9 cellular contexts compared by ENCODE assay signal in genomic region chr14:59028476-59029202, GRCh38.
DNase-seq lines count a peak whose midpoint lies in the region; TF ChIP-seq lines count a peak whose summit lies in the region.
"Had no signal": no experiment of that assay in that cellular context is flagged by ENCODE, and none has a peak within 500 bp of the region (broad histone marks: within the 10 kb centered on the region; RNA-seq: fewer than 3 reads in every experiment).

No MANE protein-coding gene starts in this region.

- H3K79me2 ChIP-seq in OCI-LY3 (ENCODE audit: low read length), result no peaks in the 10 kb centered on the region

- peak; percentile 6 for DNase-seq in NK-92 treated with Interleukin-12 subunit alpha and Interleukin-12 subunit beta, amount 100 ng/mL, for 24 hours (lab: John Stamatoyannopoulos, UW)
- DNase-seq in NK-92 (lab: John Stamatoyannopoulos, UW; ENCODE audit: unreplicated experiment), result no peak
- DNase-seq in H4 (ENCODE audit: low spot score), result peak; percentile 94
- DNase-seq in KBM-7, result peak; percentile 53
- DNase-seq in islet precursor cell, result peak; percentile 95
- DNase-seq in stimulated activated CD4-positive, alpha-beta T cell treated with anti-CD3 and anti-CD28 coated beads, Interleukin-15, amount 100 ng/mL, for 24 hours, result peak; percentile 54

- peak overlapping the region; percentile 13 to 85 (median 75) for H3K27ac Mint-ChIP-seq in brain
- H3K27ac Mint-ChIP-seq: CD4-positive, CD25-positive, alpha-beta regulatory T cell had no signal

- H2AFZ ChIP-seq in OCI-LY3 (ENCODE audit: low read depth, low read length), result peak overlapping the region; percentile 94

- H3K4me1 ChIP-seq in OCI-LY3 (ENCODE audit: low read length), result peaks cover 16% of the 10 kb centered on the region

- H3K36me3 Mint-ChIP-seq in brain, result no peaks in the 10 kb centered on the region
- H3K36me3 Mint-ChIP-seq: CD4-positive, CD25-positive, alpha-beta regulatory T cell had no signal

- no peaks in the 10 kb centered on the region for H3K9me3 ChIP-seq in OCI-LY3 (ENCODE audit: insufficient read depth, low read length)

- peaks cover 3 to 5% (median 4%) of the 10 kb centered on the region in 5 experiments for H3K9me3 Mint-ChIP-seq in brain

- TF ChIP-seq CTCF in OCI-LY3 (IDR thresholded peaks at IDR 0.05; ENCODE audit: low read depth, low read length) (peak; percentile 94), brain (conservative IDR thresholded peaks at IDR 0.05) (peak; percentile 82 to 88)

- peak overlapping the region; percentile 23 to 75 (median 38) for H3K4me3 Mint-ChIP-seq in brain
- H3K4me3 Mint-ChIP-seq: CD4-positive, CD25-positive, alpha-beta regulatory T cell had no signal

- peaks cover 23% of the 10 kb centered on the region for H3K4me1 Mint-ChIP-seq in brain

- H3K36me3 ChIP-seq in OCI-LY3 (replicated peaks; ENCODE audit: low read depth, low read length), result no peaks in the 10 kb centered on the region

- peak overlapping the region; percentile 70 for H3K4me2 ChIP-seq in OCI-LY3 (ENCODE audit: low read length)

- peak overlapping the region; percentile 64 for H3K4me3 ChIP-seq in OCI-LY3 (ENCODE audit: low read length)

- in situ Hi-C loops in KBM-7 (cut with MboI; ENCODE audit: low pct_unique_long_range_greater_than_20kb, low sequenced_read_pairs), result no loop called here

- peaks cover 6% of the 10 kb centered on the region for H3K27me3 Mint-ChIP-seq in brain
- H3K27me3 Mint-ChIP-seq: CD4-positive, CD25-positive, alpha-beta regulatory T cell had no signal

- peak overlapping the region; percentile 32 for H3K9ac ChIP-seq in OCI-LY3 (ENCODE audit: low read length)

- no peak overlapping the region for H3K27ac ChIP-seq in OCI-LY3 (ENCODE audit: low read length)

- H4K20me1 ChIP-seq in OCI-LY3 (ENCODE audit: insufficient read depth, low read length), result no peaks in the 10 kb centered on the region

- H3K27me3 ChIP-seq in OCI-LY3 (ENCODE audit: low read depth, low read length), result no peaks in the 10 kb centered on the region
